In genomic region chr7:5695709-5696345, GRCh38 we compare ENCODE assay signal across 9 cellular contexts.
DNase-seq lines count a peak whose midpoint lies in the region; ATAC-seq and TF ChIP-seq lines count a peak whose summit lies in the region.
"Had no signal": no experiment of that assay in that cellular context is flagged by ENCODE, and none has a peak within 500 bp of the region (broad histone marks: within the 10 kb centered on the region; RNA-seq: fewer than 3 reads in every experiment).

No MANE protein-coding gene starts in this region.

- no peaks in the 10 kb centered on the region for H3K27me3 ChIP-seq in breast epithelium
- H3K27me3 ChIP-seq in upper lobe of right lung = no peaks in the 10 kb centered on the region

- TF ChIP-seq POLR2A in breast epithelium (IDR thresholded peaks at IDR 0.05) = no peak

- intact Hi-C loops in activated naive CD4-positive, alpha-beta T cell treated with anti-CD3 and anti-CD28 coated beads for 36 hours (cut with micrococcal nuclease) = loop anchor here (1.0 to 10.0 kb wide), 5 partner anchors 65 to 1499 kb away; partner anchors contain the start of gene DAGLB
- intact Hi-C loops in breast epithelium (cut with DNase I; ENCODE audit: low total_unique reads) = no loop called here
- intact Hi-C loops in mucosa of descending colon (cut with DNase I, micrococcal nuclease) = no loop called here
- intact Hi-C loops in upper lobe of right lung (cut with DNase I) = no loop called here

- H3K27ac Mint-ChIP-seq in activated naive CD4-positive, alpha-beta T cell treated with anti-CD3 and anti-CD28 coated beads for 36 hours = peak overlapping the region; percentile 96

- peaks cover 20% of the 10 kb centered on the region for H3K36me3 Mint-ChIP-seq in activated naive CD4-positive, alpha-beta T cell treated with anti-CD3 and anti-CD28 coated beads for 36 hours (ENCODE audit: low read depth)

- no peaks in the 10 kb centered on the region for H3K9me3 Mint-ChIP-seq in activated naive CD4-positive, alpha-beta T cell treated with anti-CD3 and anti-CD28 coated beads for 36 hours

- TF ChIP-seq CTCF in breast epithelium (IDR thresholded peaks at IDR 0.05) = no peak
- TF ChIP-seq CTCF in mucosa of descending colon (IDR thresholded peaks at IDR 0.05) = no peak
- no peak for TF ChIP-seq CTCF in upper lobe of right lung (IDR thresholded peaks at IDR 0.05)

- no peak for DNase-seq in activated naive CD4-positive, alpha-beta T cell treated with anti-CD3 and anti-CD28 coated beads for 36 hours
- no peak for DNase-seq in activated naive CD4-positive, alpha-beta T cell (lab: John Stamatoyannopoulos, UW)
- DNase-seq in breast epithelium (ENCODE audit: low spot score in 2 of 2) (no peak), mucosa of descending colon (peak in 1 of 3 donors; percentile 37), upper lobe of right lung (no peak), OCI-M2 (lab: John Stamatoyannopoulos, UW; ENCODE audit: unreplicated experiment) (no peak), activated gamma-delta T cell treated with Interleukin-2 at 50 U/mL for 16 hours (no peak)
- DNase-seq: Caco-2 had no signal

- H3K27ac ChIP-seq in breast epithelium (peak overlapping the region; percentile 88 to 95), upper lobe of right lung (peak overlapping the region; percentile 77)

- H3K4me3 Mint-ChIP-seq in activated naive CD4-positive, alpha-beta T cell treated with anti-CD3 and anti-CD28 coated beads for 36 hours = peak overlapping the region; percentile 88

- no peaks in the 10 kb centered on the region for H3K9me3 ChIP-seq in breast epithelium
- H3K9me3 ChIP-seq in mucosa of descending colon = no peaks in the 10 kb centered on the region
- no peaks in the 10 kb centered on the region for H3K9me3 ChIP-seq in upper lobe of right lung
- H3K9me3 ChIP-seq: Caco-2 had no signal

- ATAC-seq in mucosa of descending colon = peak; percentile 5
- ATAC-seq in upper lobe of right lung = peak; percentile 16
- ATAC-seq in HG02938 (IDR thresholded peaks at IDR 0.05; ENCODE audit: unreplicated experiment) = no peak

- H3K4me1 ChIP-seq in breast epithelium (peaks cover 20 to 36% of the 10 kb centered on the region in 2 donors), mucosa of descending colon (ENCODE audit: low read depth) (peaks cover 25% of the 10 kb centered on the region), upper lobe of right lung (peaks cover 76% of the 10 kb centered on the region)

- no peaks in the 10 kb centered on the region for H3K36me3 ChIP-seq in breast epithelium
- H3K36me3 ChIP-seq in mucosa of descending colon (ENCODE audit: low read depth) = no peaks in the 10 kb centered on the region
- H3K36me3 ChIP-seq in upper lobe of right lung = no peaks in the 10 kb centered on the region

- H3K4me1 Mint-ChIP-seq in activated naive CD4-positive, alpha-beta T cell treated with anti-CD3 and anti-CD28 coated beads for 36 hours (ENCODE audit: low read depth) = peaks cover 97% of the 10 kb centered on the region

- peak overlapping the region in 2 of 3 donors; percentile 30 to 56 for H3K4me3 ChIP-seq in breast epithelium
- no peak overlapping the region for H3K4me3 ChIP-seq in mucosa of descending colon
- no peak overlapping the region for H3K4me3 ChIP-seq in upper lobe of right lung

- no peaks in the 10 kb centered on the region for H3K27me3 Mint-ChIP-seq in activated naive CD4-positive, alpha-beta T cell treated with anti-CD3 and anti-CD28 coated beads for 36 hours (ENCODE audit: low read depth)

- CTCF ChIA-PET in activated naive CD4-positive, alpha-beta T cell treated with anti-CD3 and anti-CD28 coated beads for 36 hours (lab: Charles Lee) = interaction anchor here (1.1 to 5.8 kb wide), 5 partner anchors 8 to 136 kb away, joined by 4 to 54 read pairs (median 9); no protein-coding TSS in a partner anchor

Comparison
In these comparisons a context has a peak if more than half of its experiments do, and no peak if none do; other contexts are left out.
1. H3K4me3 ChIP-seq: peak in breast epithelium (2 of 3); none in mucosa of descending colon (single experiment) and upper lobe of right lung (single experiment).